In the genomic region with DNA sequence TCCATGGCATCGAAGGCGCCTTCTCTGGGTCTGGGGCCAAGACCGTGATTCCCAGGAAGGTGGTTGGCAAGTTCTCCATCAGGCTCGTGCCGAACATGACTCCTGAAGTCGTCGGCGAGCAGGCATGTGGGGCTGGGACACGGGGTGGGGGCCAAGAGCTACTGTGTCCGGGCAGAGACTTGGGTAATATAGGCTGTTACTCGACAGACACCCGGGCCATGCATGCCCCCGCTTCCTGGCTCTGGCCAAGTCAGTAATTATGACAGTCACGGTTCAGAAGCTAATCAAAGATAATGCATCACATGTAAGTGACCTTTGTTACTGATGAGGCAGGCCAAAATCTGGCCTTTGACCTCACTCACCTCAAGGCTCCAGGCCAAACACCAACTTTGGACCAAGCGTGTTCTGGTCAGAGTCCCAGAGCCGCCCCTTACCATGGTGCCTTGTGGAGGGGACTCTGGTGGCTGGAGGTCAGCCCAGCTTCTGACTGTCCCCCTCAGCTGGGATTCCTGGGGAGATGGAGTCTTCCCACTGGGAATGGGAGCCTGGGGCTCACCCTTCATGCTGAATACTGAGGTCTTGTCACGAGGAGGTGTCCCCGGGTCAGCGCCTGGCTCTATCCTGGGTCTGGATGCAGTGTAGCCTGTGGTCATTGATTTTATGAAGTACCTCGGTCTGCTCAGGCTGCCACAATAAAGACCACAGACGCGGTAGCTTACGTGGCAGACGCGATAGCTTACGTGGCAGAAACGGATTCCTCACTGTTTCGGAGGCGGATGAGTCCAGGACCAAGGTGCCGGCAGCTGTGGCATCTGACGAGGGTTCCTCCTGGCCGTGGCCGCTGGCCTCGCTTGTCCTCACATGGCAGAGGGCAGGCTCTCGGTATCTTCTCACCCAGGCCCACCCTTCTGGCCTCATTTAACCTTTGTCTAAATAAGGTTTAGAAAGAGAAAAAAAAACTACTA, we compare ENCODE assay signal across 1 cellular context.
TF ChIP-seq lines count a peak whose summit lies in the region.

No MANE protein-coding gene starts in this region.

TF ChIP-seq in GM12878, 131 proteins besides CTCF, POLR2A, EP300 and RAD21:
- TF ChIP-seq JUNB (IDR thresholded peaks at IDR 0.05) = no peak
